Comparison of ENCODE assay signal across 8 cellular contexts in genomic region chr4:40046311-40046980, GRCh38. TPM values are rescaled to one million over a fixed set of nuclear protein-coding genes. Genes with fewer than 3 reads are reported as not detected.
DNase-seq lines count a peak whose midpoint lies in the region; ATAC-seq and TF ChIP-seq lines count a peak whose summit lies in the region.

No MANE protein-coding gene starts in this region.

- no peak overlapping the region for H3K4me3 Mint-ChIP-seq in natural killer cell

- no peaks in the 10 kb centered on the region for H3K9me3 ChIP-seq in RWPE2 (ENCODE audit: severe bottlenecking)

- H3K36me3 ChIP-seq in RWPE2 (ENCODE audit: low read depth) = no peaks in the 10 kb centered on the region

- ATAC-seq in RWPE2 (ENCODE audit: low read depth) (peak; percentile 80), sciatic nerve (peak; percentile 89), GM18502 (IDR thresholded peaks at IDR 0.05; ENCODE audit: poor library complexity, unreplicated experiment) (no peak), natural killer cell (no peak), HG03039 (IDR thresholded peaks at IDR 0.05; ENCODE audit: unreplicated experiment) (no peak)

- H3K27ac ChIP-seq in RWPE2 (ENCODE audit: poor library complexity, severe bottlenecking) = no peak overlapping the region

- H3K36me3 Mint-ChIP-seq in natural killer cell = no peaks in the 10 kb centered on the region

- no peak overlapping the region for H3K4me3 ChIP-seq in RWPE2 (ENCODE audit: severe bottlenecking)

- no peaks in the 10 kb centered on the region for H3K9me3 Mint-ChIP-seq in natural killer cell

- no peak for TF ChIP-seq CTCF in RWPE2 (IDR thresholded peaks at IDR 0.05; ENCODE audit: poor library complexity, severe bottlenecking)
- TF ChIP-seq CTCF in natural killer cell (IDR thresholded peaks at IDR 0.05) = no peak

- intact Hi-C loops in sciatic nerve (cut with DNase I) = no loop called here
- intact Hi-C loops in natural killer cell (cut with micrococcal nuclease) = no loop called here

- DNase-seq in HCEC 1CT (peak; percentile 10), RWPE2 (ENCODE audit: low spot score) (no peak), erythroblast (lab: John Stamatoyannopoulos, UW) (no peak), sciatic nerve (ENCODE audit: low spot score) (peak; percentile 67), natural killer cell (no peak), NCI-H2227 (lab: John Stamatoyannopoulos, UW; ENCODE audit: unreplicated experiment) (no peak)

- peaks cover 5 to 6% of the 10 kb centered on the region in 2 donors for H3K4me1 Mint-ChIP-seq in natural killer cell

- TF ChIP-seq POLR2A in erythroblast (IDR thresholded peaks at IDR 0.05; ENCODE audit: low read length) = peak; percentile 13

- peaks cover 5% of the 10 kb centered on the region for H3K4me1 ChIP-seq in RWPE2 (ENCODE audit: insufficient read depth, poor library complexity, severe bottlenecking)

- peaks cover 0 to 8% of the 10 kb centered on the region in 2 donors for H3K27me3 Mint-ChIP-seq in natural killer cell (ENCODE audit: low read depth in 2 of 2)

- no peak overlapping the region for H3K27ac Mint-ChIP-seq in natural killer cell

- H3K27me3 ChIP-seq in RWPE2 (ENCODE audit: insufficient read depth, poor library complexity, severe bottlenecking) = no peaks in the 10 kb centered on the region

RNA-seq across cellular contexts. Expression of gene N4BP2, which starts 10.2 kb away (rescaled TPM):
- 8.9 TPM for total RNA-seq in sciatic nerve
- total RNA-seq in natural killer cell = 10 to 100 TPM; 16.4 to 22.4 (median 17.5) TPM

Comparison
In these comparisons a context has a peak if more than half of its experiments do, and no peak if none do; other contexts are left out.
1. DNase-seq: peak in HCEC 1CT (single experiment) and sciatic nerve (single experiment); none in RWPE2 (single experiment), erythroblast (0 of 2), natural killer cell (single experiment) and NCI-H2227 (single experiment).
2. ATAC-seq: peak in RWPE2 (single experiment) and sciatic nerve (single experiment); none in GM18502 (single experiment), natural killer cell (0 of 3) and HG03039 (single experiment).